Comparison of ENCODE assay signal across 8 cellular contexts in the genomic region with DNA sequence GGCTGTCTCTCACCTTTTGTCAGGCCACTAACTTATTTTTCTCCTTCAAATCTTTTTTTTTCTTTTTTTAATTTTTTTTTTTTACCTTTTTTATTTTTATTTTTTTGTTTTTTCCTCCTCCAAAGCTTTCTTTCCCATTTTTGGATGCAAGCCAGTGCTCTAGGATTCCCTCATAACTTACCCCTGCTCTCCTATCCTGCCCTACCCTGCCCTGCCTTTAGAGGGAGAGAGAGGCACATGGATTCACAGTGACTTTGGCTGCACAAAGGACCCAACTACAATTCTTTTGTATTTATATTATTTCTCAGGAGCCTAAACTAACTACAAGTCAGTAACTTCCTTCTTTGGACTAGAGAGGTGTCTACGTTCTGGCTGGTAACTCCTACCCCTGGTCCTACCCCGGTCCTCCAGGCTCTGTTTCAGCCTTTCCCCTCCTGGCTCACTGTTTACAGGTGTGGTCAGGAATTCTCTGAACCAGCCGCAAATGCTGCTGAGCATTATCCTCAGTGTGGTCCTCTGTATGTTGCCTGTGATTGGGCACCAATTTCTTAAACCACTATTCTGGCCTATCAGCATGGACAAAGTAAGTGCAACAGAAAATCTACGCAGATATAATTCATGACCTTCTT. TPM values are rescaled to one million over a fixed set of nuclear protein-coding genes. Genes with fewer than 3 reads are reported as not detected.
DNase-seq lines count a peak whose midpoint lies in the region; ATAC-seq and TF ChIP-seq lines count a peak whose summit lies in the region.

No MANE protein-coding gene starts in this region.

- H3K4me1 Mint-ChIP-seq in activated T-cell treated with anti-CD3 and anti-CD28 coated beads, Interleukin-2, amount 50 U/mL, for 4 hours (ENCODE audit: low read depth), result no peaks in the 10 kb centered on the region

- peak; percentile 51 to 52 for ATAC-seq in activated T-cell treated with anti-CD3 and anti-CD28 coated beads, Interleukin-2, amount 50 U/mL, for 4 hours
- ATAC-seq in HG03280 (IDR thresholded peaks at IDR 0.05; ENCODE audit: unreplicated experiment) (no peak), GM21390 (IDR thresholded peaks at IDR 0.05; ENCODE audit: unreplicated experiment) (no peak)

- H3K36me3 Mint-ChIP-seq in activated T-cell treated with anti-CD3 and anti-CD28 coated beads, Interleukin-2, amount 50 U/mL, for 4 hours (ENCODE audit: insufficient read depth), result no peaks in the 10 kb centered on the region

- peaks cover 8% of the 10 kb centered on the region for H3K27me3 Mint-ChIP-seq in activated T-cell treated with anti-CD3 and anti-CD28 coated beads, Interleukin-2, amount 50 U/mL, for 4 hours (ENCODE audit: low read depth)

- H3K4me3 ChIP-seq in NB4 (ENCODE audit: low read depth, low read length), result no peak overlapping the region
- no peak overlapping the region for H3K4me3 ChIP-seq in foreskin fibroblast (ENCODE audit: low read depth in 1 of 2, low read length in 2 of 2)

- H3K27ac ChIP-seq in VCaP, result no peak overlapping the region

- TF ChIP-seq POLR2A in NB4 (IDR thresholded peaks at IDR 0.05; ENCODE audit: extremely low read depth, insufficient read length), result no peak

- TF ChIP-seq CTCF in NB4 (IDR thresholded peaks at IDR 0.05; ENCODE audit: low read depth, low read length) (peak; percentile 95), VCaP (conservative IDR thresholded peaks at IDR 0.05) (peak; percentile 81), foreskin fibroblast (IDR thresholded peaks at IDR 0.05; ENCODE audit: low read depth, low read length) (peak; percentile 84)

- H3K4me3 Mint-ChIP-seq in activated T-cell treated with anti-CD3 and anti-CD28 coated beads, Interleukin-2, amount 50 U/mL, for 4 hours, result no peak overlapping the region

- DNase-seq in activated T-cell treated with anti-CD3 and anti-CD28 coated beads, Interleukin-2, amount 50 U/mL, for 4 hours, result no peak
- DNase-seq in activated T-cell treated with anti-CD3 and anti-CD28 coated beads for 4 hours (no peak), NB4 (ENCODE audit: low read depth) (peak; percentile 67), foreskin fibroblast (peak; percentile 57 to 86), renal cortical epithelial cell (ENCODE audit: low read depth) (peak; percentile 64)

- H3K9me3 Mint-ChIP-seq in activated T-cell treated with anti-CD3 and anti-CD28 coated beads, Interleukin-2, amount 50 U/mL, for 4 hours, result no peaks in the 10 kb centered on the region

RNA-seq across cellular contexts. Expression of gene RUSC2, which starts 8.4 kb away (rescaled TPM):
- total RNA-seq in activated T-cell treated with anti-CD3 and anti-CD28 coated beads, Interleukin-2, amount 50 U/mL, for 4 hours, result 1 to 10 TPM; 1.8 to 5.5 (median 2.1) TPM
- total RNA-seq in renal cortical epithelial cell, result 20.8 and 42.4 TPM in 2 replicates

Comparison
In these comparisons a context has a peak if more than half of its experiments do, and no peak if none do; other contexts are left out.
1. ATAC-seq: peak in activated T-cell treated with anti-CD3 and anti-CD28 coated beads, Interleukin-2, amount 50 U/mL, for 4 hours (2 of 2); none in HG03280 (single experiment) and GM21390 (single experiment).
2. DNase-seq: peak in NB4 (single experiment), foreskin fibroblast (2 of 2) and renal cortical epithelial cell (single experiment); none in activated T-cell treated with anti-CD3 and anti-CD28 coated beads, Interleukin-2, amount 50 U/mL, for 4 hours (single experiment) and activated T-cell treated with anti-CD3 and anti-CD28 coated beads for 4 hours (single experiment).
3. Peak in every context shown above with its lines, with median percentiles within 50 percentile points of each other: CTCF ChIP-seq.